Comparison of ENCODE assay signal across 35 cellular contexts in genomic region chr4:84962102-84962501, GRCh38.
"Had no signal": no experiment of that assay in that cellular context is flagged by ENCODE, and none has a peak within 500 bp of the region (broad histone marks: within the 10 kb centered on the region; RNA-seq: fewer than 3 reads in every experiment).

No MANE protein-coding gene starts in this region.

- H3K27ac ChIP-seq: ascending aorta, breast epithelium, Peyer's patch, SJSA1, VCaP had no signal

- H3K9me3 ChIP-seq: ascending aorta, breast epithelium, Peyer's patch, SJSA1 had no signal

- H3K27ac Mint-ChIP-seq: activated B cell treated with CpG ODN at 0.5 μM for 24 hours; activated CD4-positive, alpha-beta memory T cell treated with anti-CD3 and anti-CD28 coated beads, Interleukin-2, amount 10 ng/mL, durations not matched to agents 7 days and 5 days; activated CD8-positive, alpha-beta memory T cell treated with anti-CD3 and anti-CD28 coated beads, Interleukin-2, amount 10 ng/mL, durations not matched to agents 7 days and 5 days; activated naive CD8-positive, alpha-beta T cell treated with anti-CD3 and anti-CD28 coated beads for 36 hours; activated T-cell treated with anti-CD3 and anti-CD28 coated beads, Interleukin-2, amount 50 U/mL, for 72 hours; activated T-helper 17 cell treated with anti-CD3 and anti-CD28 coated beads, Interleukin-2, amount 50 U/mL, for 72 hours had no signal

- DNase-seq: activated B cell treated with CpG ODN at 0.5 μM for 24 hours; activated CD4-positive, alpha-beta memory T cell treated with anti-CD3 and anti-CD28 coated beads, Interleukin-2, amount 10 ng/mL, durations not matched to agents 7 days and 5 days; activated CD4-positive, alpha-beta T cell treated with anti-CD3 and anti-CD28 coated beads for 4 hours; activated CD4-positive, CD25-positive, alpha-beta regulatory T cell treated with anti-CD3 and anti-CD28 coated beads, Interleukin-2, amount 50 U/mL, for 72 hours; activated CD8-positive, alpha-beta memory T cell treated with anti-CD3 and anti-CD28 coated beads for 24 hours; activated CD8-positive, alpha-beta memory T cell treated with anti-CD3 and anti-CD28 coated beads, Interleukin-2, amount 10 ng/mL, durations not matched to agents 7 days and 5 days; activated CD8-positive, alpha-beta memory T cell treated with anti-CD3 and anti-CD28 coated beads, Interleukin-2, amount 50 U/mL, for 48 hours; activated effector memory CD4-positive, alpha-beta T cell treated with anti-CD3 and anti-CD28 coated beads, Interleukin-2, amount 50 U/mL, for 16 hours; activated naive CD4-positive, alpha-beta T cell; activated naive CD4-positive, alpha-beta T cell treated with anti-CD3 and anti-CD28 coated beads, Interleukin-2, amount 50 U/mL, for 16 hours; activated naive CD8-positive, alpha-beta T cell treated with anti-CD3 and anti-CD28 coated beads for 36 hours; activated T-cell treated with anti-CD3 and anti-CD28 coated beads, Interleukin-2, amount 50 U/mL, for 1 hour; activated T-cell treated with anti-CD3 and anti-CD28 coated beads, Interleukin-2, amount 50 U/mL, for 72 hours; amygdala; caudate nucleus; NCI-H1105; NCI-H1417 treated with DMSO at 0.1 percent for 48 hours; NCI-H187 treated with DMSO at 0.1 percent for 48 hours; NCI-H2081; NCI-H345; NCI-H524 treated with DMSO at 0.1 percent for 48 hours; PC-3; Peyer's patch; RPMI8226; SHP77 treated with DMSO at 0.1 percent for 48 hours; SW 1271; T-helper 1 cell; T-helper 2 cell; T-helper 9 cell had no signal

- H3K36me3 ChIP-seq: ascending aorta, breast epithelium, Peyer's patch had no signal

- H3K4me3 Mint-ChIP-seq: activated B cell treated with CpG ODN at 0.5 μM for 24 hours; activated CD4-positive, alpha-beta memory T cell treated with anti-CD3 and anti-CD28 coated beads, Interleukin-2, amount 10 ng/mL, durations not matched to agents 7 days and 5 days; activated CD8-positive, alpha-beta memory T cell treated with anti-CD3 and anti-CD28 coated beads, Interleukin-2, amount 10 ng/mL, durations not matched to agents 7 days and 5 days; activated naive CD8-positive, alpha-beta T cell treated with anti-CD3 and anti-CD28 coated beads for 36 hours; activated T-cell treated with anti-CD3 and anti-CD28 coated beads, Interleukin-2, amount 50 U/mL, for 72 hours; activated T-helper 17 cell treated with anti-CD3 and anti-CD28 coated beads, Interleukin-2, amount 50 U/mL, for 72 hours had no signal

- H3K36me3 Mint-ChIP-seq: activated naive CD8-positive, alpha-beta T cell treated with anti-CD3 and anti-CD28 coated beads for 36 hours had no signal

- H3K4me3 ChIP-seq: ascending aorta, breast epithelium, K562, Peyer's patch, SJSA1 had no signal

- H3K9me3 Mint-ChIP-seq: activated B cell treated with CpG ODN at 0.5 μM for 24 hours; activated CD4-positive, alpha-beta memory T cell treated with anti-CD3 and anti-CD28 coated beads, Interleukin-2, amount 10 ng/mL, durations not matched to agents 7 days and 5 days; activated naive CD8-positive, alpha-beta T cell treated with anti-CD3 and anti-CD28 coated beads for 36 hours; activated T-cell treated with anti-CD3 and anti-CD28 coated beads, Interleukin-2, amount 50 U/mL, for 72 hours; activated T-helper 17 cell treated with anti-CD3 and anti-CD28 coated beads, Interleukin-2, amount 50 U/mL, for 72 hours had no signal

- H3K27me3 ChIP-seq: ascending aorta, breast epithelium, Peyer's patch, SJSA1 had no signal

- ATAC-seq: activated CD8-positive, alpha-beta memory T cell treated with anti-CD3 and anti-CD28 coated beads, Interleukin-2, amount 10 ng/mL, durations not matched to agents 7 days and 5 days; activated T-cell treated with anti-CD3 and anti-CD28 coated beads, Interleukin-2, amount 50 U/mL, for 72 hours; activated T-helper 17 cell treated with anti-CD3 and anti-CD28 coated beads, Interleukin-2, amount 50 U/mL, for 72 hours; K562; PC-3 had no signal
